In genomic region chr16:15898654-15899053, GRCh38 we compare ENCODE assay signal across 1 cellular context.
TF ChIP-seq lines count a peak whose summit lies in the region.

No MANE protein-coding gene starts in this region.

TF ChIP-seq in GM23338, 12 proteins besides CTCF, POLR2A, EP300 and RAD21 (continued from another document):
- TF ChIP-seq NANOG (IDR thresholded peaks at IDR 0.05; ENCODE audit: borderline replicate concordance) (no peak), CREB1 (CRISPR knock-in tag; IDR thresholded peaks at IDR 0.05; ENCODE audit: low read depth) (no peak), ZNF462 (CRISPR knock-in tag; IDR thresholded peaks at IDR 0.05) (no peak), JUNB (IDR thresholded peaks at IDR 0.05; ENCODE audit: unreplicated experiment) (no peak), ZNF114 (CRISPR knock-in tag; IDR thresholded peaks at IDR 0.05) (no peak), ETS1 (IDR thresholded peaks at IDR 0.05) (no peak), EZH2 (IDR thresholded peaks at IDR 0.05; ENCODE audit: low read depth, unreplicated experiment) (no peak), REST (IDR thresholded peaks at IDR 0.05; ENCODE audit: unreplicated experiment) (no peak), ZNF331 (CRISPR knock-in tag; IDR thresholded peaks at IDR 0.05; ENCODE audit: low read depth) (no peak)
